8 cellular contexts compared by ENCODE assay signal in the genomic region with DNA sequence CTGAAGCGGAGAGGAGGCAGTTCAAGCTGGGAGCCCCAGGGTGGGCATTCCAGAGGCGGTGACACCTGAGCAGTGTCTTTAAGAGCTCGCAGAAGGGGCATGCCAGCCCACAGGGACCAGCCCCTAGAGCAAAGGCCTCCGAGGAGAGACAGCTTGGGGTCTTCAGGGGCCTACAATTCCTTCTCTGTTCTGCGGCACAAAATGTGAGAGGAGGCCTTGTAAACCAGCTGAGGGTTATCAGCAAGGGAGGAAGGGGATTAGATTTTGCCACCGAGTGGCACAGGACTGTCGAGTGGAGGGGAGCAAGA. TPM values are rescaled to one million over a fixed set of nuclear protein-coding genes. Genes with fewer than 3 reads are reported as not detected.
DNase-seq lines count a peak whose midpoint lies in the region; ATAC-seq and TF ChIP-seq lines count a peak whose summit lies in the region.

No MANE protein-coding gene starts in this region.

- no peaks in the 10 kb centered on the region for H3K36me3 Mint-ChIP-seq in T-helper 17 cell (ENCODE audit: low read depth)

- TF ChIP-seq POLR2A in sigmoid colon (IDR thresholded peaks at IDR 0.05), result no peak

- TF ChIP-seq EP300 in sigmoid colon (IDR thresholded peaks at IDR 0.05), result no peak

- H3K27me3 Mint-ChIP-seq in T-helper 17 cell, result no peaks in the 10 kb centered on the region

- H3K4me3 ChIP-seq in GM12865 (ENCODE audit: low read depth, low read length), result peak overlapping the region; percentile 93
- peak overlapping the region; percentile 71 for H3K4me3 ChIP-seq in fibroblast of pulmonary artery (replicated peaks; ENCODE audit: low read depth, low read length)
- H3K4me3 ChIP-seq in sigmoid colon, result peak overlapping the region; percentile 58 to 69 (median 65)

- DNase-seq in GM12865 (ENCODE audit: low read depth), result no peak
- no peak for DNase-seq in T-helper 17 cell
- DNase-seq in fibroblast of pulmonary artery (ENCODE audit: low read depth), result no peak
- no peak for DNase-seq in sigmoid colon
- DNase-seq in NCI-H1092 treated with DMSO at 0.1 percent for 48 hours (lab: John Stamatoyannopoulos, UW), result no peak
- no peak for DNase-seq in stimulated activated CD4-positive, alpha-beta T cell treated with anti-CD3 and anti-CD28 coated beads, Interleukin-15, amount 100 ng/mL, for 24 hours

- H3K36me3 ChIP-seq in sigmoid colon, result peaks cover 0 to 12% (median 3%) of the 10 kb centered on the region in 4 donors

- intact Hi-C loops in sigmoid colon (cut with DNase I), result no loop called here

- WGBS in sigmoid colon, 2 donors, result 7 to 20% methylated on average over 7 of the region's 7 CpGs

- H3K27ac Mint-ChIP-seq in T-helper 17 cell, result peak overlapping the region; percentile 98

- TF ChIP-seq CTCF in GM12865 (IDR thresholded peaks at IDR 0.05; ENCODE audit: insufficient read depth, low read depth, low read length, missing control alignments) (no peak), fibroblast of pulmonary artery (IDR thresholded peaks at IDR 0.05; ENCODE audit: low read length, missing control alignments) (no peak), sigmoid colon (IDR thresholded peaks at IDR 0.05) (no peak)

- H3K4me1 Mint-ChIP-seq in T-helper 17 cell, result peaks cover 36% of the 10 kb centered on the region

- H3K9me3 ChIP-seq in T-helper 17 cell (ENCODE audit: control insufficient read depth, low read length, poor library complexity, severe bottlenecking), result no peaks in the 10 kb centered on the region
- no peaks in the 10 kb centered on the region for H3K9me3 ChIP-seq in sigmoid colon

- peak overlapping the region; percentile 92 for H3K4me3 Mint-ChIP-seq in T-helper 17 cell

- H3K4me1 ChIP-seq in sigmoid colon, result peaks cover 0 to 33% (median 30%) of the 10 kb centered on the region in 4 donors

- H3K27ac ChIP-seq in sigmoid colon, result peak overlapping the region; percentile 85 to 91 (median 87)

- ATAC-seq in T-helper 17 cell, result no peak
- ATAC-seq in GM18502 (IDR thresholded peaks at IDR 0.05; ENCODE audit: poor library complexity, unreplicated experiment), result no peak
- no peak for ATAC-seq in GM18520 (IDR thresholded peaks at IDR 0.05; ENCODE audit: unreplicated experiment)

- no peaks in the 10 kb centered on the region for H3K27me3 ChIP-seq in sigmoid colon

RNA-seq across cellular contexts. Expression of a gene that starts 0.5 kb away (rescaled TPM):
- total RNA-seq in T-helper 17 cell (10 to 100 TPM; 30.2 to 39.4 TPM), sigmoid colon (10 to 100 TPM; 69.0 to 82.6 (median 72.6) TPM)
- 10 to 100 TPM; 12.0 to 71.5 (median 13.2) TPM for polyA plus RNA-seq in sigmoid colon

RNA-seq across cellular contexts. Expression of a gene that starts 8.4 kb away (rescaled TPM):
- total RNA-seq in T-helper 17 cell, result 100 to 1,000 TPM; 155 to 208 TPM
- total RNA-seq in sigmoid colon, result 10 to 100 TPM; 28.8 to 51.0 (median 33.1) TPM
- polyA plus RNA-seq in sigmoid colon, result 10 to 100 TPM; 15.6 to 44.8 (median 21.7) TPM

RNA-seq across cellular contexts. Expression of a gene that starts 9.2 kb away (rescaled TPM):
- total RNA-seq in T-helper 17 cell, result under 1 TPM in 1 of 2 donors, not detected in 1; 0.27 TPM
- not detected for total RNA-seq in sigmoid colon
- polyA plus RNA-seq in sigmoid colon, result under 1 TPM in 1 of 3 donors, not detected in 2; 0.06 TPM

RNA-seq across cellular contexts. Expression of a gene that starts 13.9 kb away (rescaled TPM):
- total RNA-seq in T-helper 17 cell (100 to 1,000 TPM; 168 to 195 TPM), sigmoid colon (100 to 1,000 TPM in 1 of 4 donors, 10 to 100 TPM in 3; 67.3 to 110 (median 90.7) TPM)
- polyA plus RNA-seq in sigmoid colon, result 10 to 100 TPM in 1 of 3 donors, 1 to 10 TPM in 2; 1.4 to 14.8 (median 7.2) TPM

RNA-seq across cellular contexts. Expression of a gene that starts 17.8 kb away (rescaled TPM):
- 10 to 100 TPM; 76.4 to 82.4 TPM for total RNA-seq in T-helper 17 cell
- 100 to 1,000 TPM in 2 of 4 donors, 10 to 100 TPM in 2; 59.6 to 122 (median 106) TPM for total RNA-seq in sigmoid colon
- 10 to 100 TPM; 84.0 to 90.7 (median 86.7) TPM for polyA plus RNA-seq in sigmoid colon
